In the genomic region with DNA sequence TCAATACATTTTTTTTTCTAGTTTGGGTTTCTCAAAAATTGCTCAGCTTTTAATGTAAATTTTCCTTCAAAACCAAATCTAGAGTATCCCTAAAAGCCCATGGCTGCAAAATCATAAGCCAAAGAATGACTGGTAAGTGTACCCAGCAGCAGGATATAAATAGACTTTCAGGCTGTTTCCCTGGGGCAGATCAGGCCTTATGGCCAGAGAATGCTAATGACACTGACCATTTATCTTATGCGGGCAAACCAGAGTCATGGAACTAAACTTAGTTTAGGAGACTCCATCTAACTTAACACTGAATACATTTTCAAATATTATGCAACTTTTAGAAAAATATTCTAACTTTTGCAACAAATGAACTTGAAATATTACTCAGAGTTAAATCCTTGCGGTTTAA, we compare ENCODE assay signal across 14 cellular contexts. TPM values are rescaled to one million over a fixed set of nuclear protein-coding genes. Genes with fewer than 3 reads are reported as not detected.
A peak's percentile ranks its signal among the peaks of the same experiment; 100 is the strongest.
DNase-seq lines count a peak whose midpoint lies in the region; FAIRE-seq and TF ChIP-seq lines count a peak whose summit lies in the region.
"Had no signal": no experiment of that assay in that cellular context is flagged by ENCODE, and none has a peak within 500 bp of the region (broad histone marks: within the 10 kb centered on the region; RNA-seq: fewer than 3 reads in every experiment).

No MANE protein-coding gene starts in this region.

- H3K9ac ChIP-seq in keratinocyte (ENCODE audit: control insufficient read depth, extremely low read depth, insufficient read depth, low read length), result no peak overlapping the region

- H3K79me2 ChIP-seq in keratinocyte (ENCODE audit: control insufficient read depth, insufficient read depth, low read length), result peaks cover 60% of the 10 kb centered on the region

- H3K9me3 Mint-ChIP-seq in endothelial cell (ENCODE audit: unreplicated experiment), result no peaks in the 10 kb centered on the region
- H3K9me3 Mint-ChIP-seq: activated T-cell treated with anti-CD3 and anti-CD28 coated beads, Interleukin-2, amount 50 U/mL, for 24 hours had no signal

- H3K4me1 Mint-ChIP-seq in endothelial cell (ENCODE audit: unreplicated experiment), result peaks cover 3% of the 10 kb centered on the region

- no peaks in the 10 kb centered on the region for H3K27me3 Mint-ChIP-seq in endothelial cell (ENCODE audit: unreplicated experiment)
- H3K27me3 Mint-ChIP-seq: activated T-cell treated with anti-CD3 and anti-CD28 coated beads, Interleukin-2, amount 50 U/mL, for 24 hours had no signal

- peak overlapping the region; percentile 2; the same call in 1 of the 2 replicates for H3K4me3 ChIP-seq in LNCaP clone FGC (ENCODE audit: low read depth, low read length)
- no peak overlapping the region for H3K4me3 ChIP-seq in keratinocyte (ENCODE audit: control insufficient read depth in 2 of 3, extremely low read depth in 1 of 3, insufficient read depth in 2 of 3, low read depth in 1 of 3, low read length in 3 of 3)
- no peak overlapping the region for H3K4me3 ChIP-seq in transverse colon

- TF ChIP-seq CTCF in LNCaP clone FGC (IDR thresholded peaks at IDR 0.05; ENCODE audit: control insufficient read depth, extremely low read depth, insufficient read depth) (no peak), endothelial cell (IDR thresholded peaks at IDR 0.05; ENCODE audit: unreplicated experiment) (no peak), keratinocyte (optimal IDR thresholded peaks at IDR 0.05 in 1 of 3, IDR thresholded peaks at IDR 0.05 in 1 of 3, conservative IDR thresholded peaks at IDR 0.05 in 1 of 3; ENCODE audit: extremely low read depth in 1 of 3, insufficient read depth in 2 of 3, low read length in 3 of 3) (no peak), transverse colon (IDR thresholded peaks at IDR 0.05) (no peak)

- no peak overlapping the region for H3K27ac ChIP-seq in keratinocyte (ENCODE audit: control insufficient read depth, insufficient read depth, low read length)
- H3K27ac ChIP-seq in transverse colon, result peak overlapping the region; percentile 56 to 75 (median 64)

- H3K36me3 ChIP-seq in keratinocyte (ENCODE audit: control insufficient read depth in 2 of 2, extremely low read depth in 1 of 2, insufficient read depth in 2 of 2, low read length in 2 of 2) (peaks cover 12 to 36% of the 10 kb centered on the region in 2 experiments), transverse colon (peaks cover 0 to 46% (median 19%) of the 10 kb centered on the region in 4 donors)

- H3K27me3 ChIP-seq in keratinocyte (ENCODE audit: control insufficient read depth, extremely low read depth, insufficient read depth, low read length) (no peaks in the 10 kb centered on the region), transverse colon (no peaks in the 10 kb centered on the region)
- H3K27me3 ChIP-seq: dorsolateral prefrontal cortex had no signal

- in situ Hi-C loops in transverse colon (cut with MboI; ENCODE audit: low pct_ligation_motif_present in 1 of 4, low pct_unique_long_range_greater_than_20kb in 1 of 4, low sequenced_read_pairs in 3 of 4), result loop anchor here (25.0 kb wide), 2 partner anchors 259 to 409 kb away; no protein-coding TSS in a partner anchor

- H4K20me1 ChIP-seq in keratinocyte (ENCODE audit: control insufficient read depth, extremely low read depth, insufficient read depth, low read length), result no peaks in the 10 kb centered on the region

- H3K36me3 Mint-ChIP-seq in endothelial cell (ENCODE audit: low read depth, unreplicated experiment), result peaks cover 21% of the 10 kb centered on the region

- TF ChIP-seq POLR2A in transverse colon (IDR thresholded peaks at IDR 0.05), result no peak

- H3K4me1 ChIP-seq in keratinocyte (ENCODE audit: control insufficient read depth, extremely low read depth, insufficient read depth, low read length) (peaks cover 40% of the 10 kb centered on the region), transverse colon (peaks cover 4 to 33% (median 18%) of the 10 kb centered on the region in 4 donors)

- no peak for FAIRE-seq in keratinocyte (lab: Jason Lieb, UNC)
- FAIRE-seq: frontal cortex had no signal

- H2AFZ ChIP-seq in keratinocyte (ENCODE audit: control insufficient read depth, low read length), result no peak overlapping the region

- H3K4me2 ChIP-seq in keratinocyte (ENCODE audit: control insufficient read depth, extremely low read depth, insufficient read depth, low read depth, low read length), result peak overlapping the region; percentile 17

- no peak for TF ChIP-seq EP300 in transverse colon (IDR thresholded peaks at IDR 0.05; ENCODE audit: low read depth)

- no peak overlapping the region for H3K4me3 Mint-ChIP-seq in endothelial cell (ENCODE audit: unreplicated experiment)
- H3K4me3 Mint-ChIP-seq: activated T-cell treated with anti-CD3 and anti-CD28 coated beads, Interleukin-2, amount 50 U/mL, for 24 hours had no signal

- H3K9me3 ChIP-seq in keratinocyte (ENCODE audit: control insufficient read depth, low read depth, low read length) (no peaks in the 10 kb centered on the region), transverse colon (no peaks in the 10 kb centered on the region)

- peak overlapping the region; percentile 22 for H3K27ac Mint-ChIP-seq in endothelial cell (ENCODE audit: unreplicated experiment)

- H3K9me1 ChIP-seq in keratinocyte (ENCODE audit: control insufficient read depth, extremely low read depth, insufficient read depth, low read length), result no peaks in the 10 kb centered on the region

- dilution Hi-C loops in keratinocyte (cut with MboI; ENCODE audit: extremely low pct_ligation_motif_present, low sequenced_read_pairs), result no loop called here

- no peak for DNase-seq in LNCaP clone FGC (ENCODE audit: low read depth)
- no peak for DNase-seq in endothelial cell (ENCODE audit: low spot score)
- no peak for DNase-seq in keratinocyte (ENCODE audit: low read depth, low spot score)
- DNase-seq in transverse colon, result no peak
- no peak for DNase-seq in NCI-H226
- DNase-seq in T1000 (lab: John Stamatoyannopoulos, UW), result no peak
- DNase-seq in OCI-M1 (lab: John Stamatoyannopoulos, UW), result no peak
- DNase-seq: activated T-cell treated with anti-CD3 and anti-CD28 coated beads, Interleukin-2, amount 50 U/mL, for 24 hours; COR-L47; dorsolateral prefrontal cortex; MM.1S; NK-92 treated with Interleukin-12 subunit alpha and Interleukin-12 subunit beta, amount 100 ng/mL, for 24 hours had no signal

- intact Hi-C loops in transverse colon (cut with DNase I; ENCODE audit: low total_unique reads), result no loop called here

- 89 to 100% methylated on average over 1 to 2 of the region's 2 CpGs for WGBS in transverse colon (ENCODE audit: low coverage in 1 of 2), 2 donors

RNA-seq across cellular contexts. Expression of a gene that starts 7.4 kb away (rescaled TPM):
- total RNA-seq in endothelial cell (ENCODE audit: unreplicated experiment) (28.2 TPM), transverse colon (10 to 100 TPM; 11.2 to 38.0 (median 26.2) TPM)
- polyA plus RNA-seq in keratinocyte, result 33.5 to 41.5 TPM (median 34.9 TPM) in 3 replicates
- 33.0 TPM for polyA plus RNA-seq in keratinocyte (2011; ENCODE audit: low read depth)
- polyA plus RNA-seq in keratinocyte (2011; cell fraction: cytosol; rRNA removed), result 20.7 and 35.6 TPM in 2 replicates
- polyA plus RNA-seq in keratinocyte (2011; cell fraction: nucleus; rRNA removed), result 60.0 and 60.2 TPM in 2 replicates
- polyA plus RNA-seq in keratinocyte (2012; ENCODE audit: low replicate concordance), result 21.4 and 76.0 TPM in 2 replicates
- 17.3 to 21.4 TPM (median 17.9 TPM) in 3 replicates for polyA minus RNA-seq in keratinocyte
- 12.9 TPM for polyA minus RNA-seq in keratinocyte (2011; cell fraction: cytosol; rRNA and poly(A)+ RNA removed)
- polyA minus RNA-seq in keratinocyte (2011; cell fraction: nucleus; rRNA and poly(A)+ RNA removed), result 8.9 and 12.3 TPM in 2 replicates

RNA-seq across cellular contexts. Expression of a gene that starts 16.2 kb away (rescaled TPM):
- 0.80 TPM for total RNA-seq in endothelial cell (ENCODE audit: unreplicated experiment)
- polyA plus RNA-seq in keratinocyte, result 2.5 to 2.9 TPM (median 2.8 TPM) in 3 replicates
- 0.45 TPM for polyA plus RNA-seq in keratinocyte (2011; ENCODE audit: low read depth)
- 1.4 and 2.4 TPM in 2 replicates for polyA plus RNA-seq in keratinocyte (2011; cell fraction: cytosol; rRNA removed)
- polyA plus RNA-seq in keratinocyte (2011; cell fraction: nucleus; rRNA removed), result 3.6 and 6.7 TPM in 2 replicates
- polyA plus RNA-seq in keratinocyte (2012; ENCODE audit: low replicate concordance), result 2.0 and 4.1 TPM in 2 replicates
- 4.6 to 7.2 TPM (median 6.0 TPM) in 3 replicates for polyA minus RNA-seq in keratinocyte
- 5.4 TPM for polyA minus RNA-seq in keratinocyte (2011; cell fraction: cytosol; rRNA and poly(A)+ RNA removed)
- 3.9 and 7.4 TPM in 2 replicates for polyA minus RNA-seq in keratinocyte (2011; cell fraction: nucleus; rRNA and poly(A)+ RNA removed)
- 100 to 1,000 TPM in 1 of 4 donors, 10 to 100 TPM in 2, 1 to 10 TPM in 1; 9.8 to 216 (median 18.3) TPM for total RNA-seq in transverse colon

RNA-seq across cellular contexts. Expression of a gene that starts 43.9 kb away (rescaled TPM):
- total RNA-seq in endothelial cell (ENCODE audit: unreplicated experiment), result 1.7 TPM
- polyA plus RNA-seq in keratinocyte, result not detected in 3 replicates
- not detected for polyA plus RNA-seq in keratinocyte (2011; ENCODE audit: low read depth)
- polyA plus RNA-seq in keratinocyte (2011; cell fraction: cytosol; rRNA removed), result not detected in 2 replicates
- not detected in 2 replicates for polyA plus RNA-seq in keratinocyte (2011; cell fraction: nucleus; rRNA removed)
- polyA plus RNA-seq in keratinocyte (2012; ENCODE audit: low replicate concordance), result 0.07 TPM in 1 of 2 replicates, not detected in the other
- polyA minus RNA-seq in keratinocyte, result not detected in 3 replicates
- polyA minus RNA-seq in keratinocyte (2011; cell fraction: cytosol; rRNA and poly(A)+ RNA removed), result not detected
- polyA minus RNA-seq in keratinocyte (2011; cell fraction: nucleus; rRNA and poly(A)+ RNA removed), result not detected in 2 replicates
- not detected for total RNA-seq in transverse colon
- total RNA-seq: mucosa of gallbladder had no signal
